In the genomic region with DNA sequence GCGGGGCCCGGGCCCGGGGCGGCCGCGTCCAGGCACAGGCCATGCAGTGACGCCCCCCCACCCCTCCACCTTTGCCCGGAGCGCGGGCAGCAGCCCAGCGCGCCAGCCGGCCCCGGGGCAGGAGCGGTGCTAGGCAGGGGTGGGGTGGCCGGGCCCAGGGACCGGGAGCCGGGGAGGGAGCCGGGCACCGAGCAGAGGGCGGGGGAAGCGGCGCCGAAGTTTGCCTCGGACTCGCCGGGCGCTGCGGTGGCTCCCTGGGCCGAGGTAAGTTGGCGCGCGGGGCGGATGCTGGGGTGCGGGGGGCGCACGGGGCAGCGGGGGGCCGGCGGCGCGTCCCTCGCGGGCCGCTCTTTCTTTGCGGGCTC, we compare ENCODE assay signal across 1 cellular context.
TF ChIP-seq lines count a peak whose summit lies in the region.

No MANE protein-coding gene starts in this region.

TF ChIP-seq in GM23338, 12 proteins besides CTCF, POLR2A, EP300 and RAD21 (continued from another document):
- TF ChIP-seq, protein P1, sequence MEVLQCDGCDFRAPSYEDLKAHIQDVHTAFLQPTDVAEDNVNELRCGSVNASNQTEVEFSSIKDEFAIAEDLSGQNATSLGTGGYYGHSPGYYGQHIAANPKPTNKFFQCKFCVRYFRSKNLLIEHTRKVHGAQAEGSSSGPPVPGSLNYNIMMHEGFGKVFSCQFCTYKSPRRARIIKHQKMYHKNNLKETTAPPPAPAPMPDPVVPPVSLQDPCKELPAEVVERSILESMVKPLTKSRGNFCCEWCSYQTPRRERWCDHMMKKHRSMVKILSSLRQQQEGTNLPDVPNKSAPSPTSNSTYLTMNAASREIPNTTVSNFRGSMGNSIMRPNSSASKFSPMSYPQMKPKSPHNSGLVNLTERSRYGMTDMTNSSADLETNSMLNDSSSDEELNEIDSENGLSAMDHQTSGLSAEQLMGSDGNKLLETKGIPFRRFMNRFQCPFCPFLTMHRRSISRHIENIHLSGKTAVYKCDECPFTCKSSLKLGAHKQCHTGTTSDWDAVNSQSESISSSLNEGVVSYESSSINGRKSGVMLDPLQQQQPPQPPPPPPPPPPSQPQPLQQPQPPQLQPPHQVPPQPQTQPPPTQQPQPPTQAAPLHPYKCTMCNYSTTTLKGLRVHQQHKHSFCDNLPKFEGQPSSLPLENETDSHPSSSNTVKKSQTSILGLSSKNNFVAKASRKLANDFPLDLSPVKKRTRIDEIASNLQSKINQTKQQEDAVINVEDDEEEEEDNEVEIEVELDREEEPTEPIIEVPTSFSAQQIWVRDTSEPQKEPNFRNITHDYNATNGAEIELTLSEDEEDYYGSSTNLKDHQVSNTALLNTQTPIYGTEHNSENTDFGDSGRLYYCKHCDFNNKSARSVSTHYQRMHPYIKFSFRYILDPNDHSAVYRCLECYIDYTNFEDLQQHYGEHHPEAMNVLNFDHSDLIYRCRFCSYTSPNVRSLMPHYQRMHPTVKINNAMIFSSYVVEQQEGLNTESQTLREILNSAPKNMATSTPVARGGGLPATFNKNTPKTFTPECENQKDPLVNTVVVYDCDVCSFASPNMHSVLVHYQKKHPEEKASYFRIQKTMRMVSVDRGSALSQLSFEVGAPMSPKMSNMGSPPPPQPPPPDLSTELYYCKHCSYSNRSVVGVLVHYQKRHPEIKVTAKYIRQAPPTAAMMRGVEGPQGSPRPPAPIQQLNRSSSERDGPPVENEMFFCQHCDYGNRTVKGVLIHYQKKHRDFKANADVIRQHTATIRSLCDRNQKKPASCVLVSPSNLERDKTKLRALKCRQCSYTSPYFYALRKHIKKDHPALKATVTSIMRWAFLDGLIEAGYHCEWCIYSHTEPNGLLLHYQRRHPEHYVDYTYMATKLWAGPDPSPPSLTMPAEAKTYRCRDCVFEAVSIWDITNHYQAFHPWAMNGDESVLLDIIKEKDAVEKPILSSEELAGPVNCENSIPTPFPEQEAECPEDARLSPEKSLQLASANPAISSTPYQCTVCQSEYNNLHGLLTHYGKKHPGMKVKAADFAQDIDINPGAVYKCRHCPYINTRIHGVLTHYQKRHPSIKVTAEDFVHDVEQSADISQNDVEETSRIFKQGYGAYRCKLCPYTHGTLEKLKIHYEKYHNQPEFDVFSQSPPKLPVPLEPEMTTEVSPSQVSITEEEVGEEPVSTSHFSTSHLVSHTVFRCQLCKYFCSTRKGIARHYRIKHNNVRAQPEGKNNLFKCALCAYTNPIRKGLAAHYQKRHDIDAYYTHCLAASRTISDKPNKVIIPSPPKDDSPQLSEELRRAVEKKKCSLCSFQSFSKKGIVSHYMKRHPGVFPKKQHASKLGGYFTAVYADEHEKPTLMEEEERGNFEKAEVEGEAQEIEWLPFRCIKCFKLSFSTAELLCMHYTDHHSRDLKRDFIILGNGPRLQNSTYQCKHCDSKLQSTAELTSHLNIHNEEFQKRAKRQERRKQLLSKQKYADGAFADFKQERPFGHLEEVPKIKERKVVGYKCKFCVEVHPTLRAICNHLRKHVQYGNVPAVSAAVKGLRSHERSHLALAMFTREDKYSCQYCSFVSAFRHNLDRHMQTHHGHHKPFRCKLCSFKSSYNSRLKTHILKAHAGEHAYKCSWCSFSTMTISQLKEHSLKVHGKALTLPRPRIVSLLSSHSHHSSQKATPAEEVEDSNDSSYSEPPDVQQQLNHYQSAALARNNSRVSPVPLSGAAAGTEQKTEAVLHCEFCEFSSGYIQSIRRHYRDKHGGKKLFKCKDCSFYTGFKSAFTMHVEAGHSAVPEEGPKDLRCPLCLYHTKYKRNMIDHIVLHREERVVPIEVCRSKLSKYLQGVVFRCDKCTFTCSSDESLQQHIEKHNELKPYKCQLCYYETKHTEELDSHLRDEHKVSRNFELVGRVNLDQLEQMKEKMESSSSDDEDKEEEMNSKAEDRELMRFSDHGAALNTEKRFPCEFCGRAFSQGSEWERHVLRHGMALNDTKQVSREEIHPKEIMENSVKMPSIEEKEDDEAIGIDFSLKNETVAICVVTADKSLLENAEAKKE (CRISPR knock-in tag; IDR thresholded peaks at IDR 0.05): no peak
- TF ChIP-seq, protein P2, sequence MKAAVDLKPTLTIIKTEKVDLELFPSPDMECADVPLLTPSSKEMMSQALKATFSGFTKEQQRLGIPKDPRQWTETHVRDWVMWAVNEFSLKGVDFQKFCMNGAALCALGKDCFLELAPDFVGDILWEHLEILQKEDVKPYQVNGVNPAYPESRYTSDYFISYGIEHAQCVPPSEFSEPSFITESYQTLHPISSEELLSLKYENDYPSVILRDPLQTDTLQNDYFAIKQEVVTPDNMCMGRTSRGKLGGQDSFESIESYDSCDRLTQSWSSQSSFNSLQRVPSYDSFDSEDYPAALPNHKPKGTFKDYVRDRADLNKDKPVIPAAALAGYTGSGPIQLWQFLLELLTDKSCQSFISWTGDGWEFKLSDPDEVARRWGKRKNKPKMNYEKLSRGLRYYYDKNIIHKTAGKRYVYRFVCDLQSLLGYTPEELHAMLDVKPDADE (IDR thresholded peaks at IDR 0.05): no peak
